Comparison of ENCODE assay signal across 1 cellular context in the genomic region with DNA sequence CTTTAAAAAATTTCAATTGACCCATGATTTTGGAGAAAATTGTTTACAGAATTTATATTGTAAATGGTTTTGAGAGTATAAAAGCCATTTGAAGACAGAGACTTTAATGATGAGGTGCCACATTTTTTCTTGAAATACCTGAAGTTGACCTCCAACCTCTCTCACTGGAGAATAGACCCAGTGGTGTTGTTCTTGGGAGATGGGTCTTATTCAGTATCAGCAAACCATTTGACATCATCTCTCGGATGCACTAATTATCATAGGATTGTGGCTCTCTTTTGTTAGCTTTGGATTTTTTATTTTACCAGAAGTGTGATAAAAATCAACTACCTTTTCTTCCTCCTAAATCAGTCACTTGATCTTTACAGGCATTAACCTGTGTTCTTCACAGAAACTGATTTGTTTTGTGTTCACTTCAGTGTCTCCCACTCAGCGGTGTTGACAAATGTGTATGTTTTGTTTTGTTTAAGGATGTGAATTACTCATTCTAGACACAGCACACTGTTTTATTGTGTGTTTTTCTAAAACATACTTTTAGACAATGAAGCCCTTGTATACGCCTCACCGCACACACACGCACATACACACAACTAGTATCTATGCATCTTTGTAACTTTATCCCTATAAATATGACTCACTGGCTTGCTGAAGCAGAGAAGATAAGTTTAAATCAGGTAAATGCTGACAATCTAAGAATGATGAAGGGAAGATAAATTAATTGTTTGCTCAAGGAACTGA.
TF ChIP-seq lines count a peak whose summit lies in the region.

No MANE protein-coding gene starts in this region.

TF ChIP-seq in HEK293, 187 proteins besides CTCF, POLR2A, EP300 and RAD21 (continued from another document):
- TF ChIP-seq, protein P1, sequence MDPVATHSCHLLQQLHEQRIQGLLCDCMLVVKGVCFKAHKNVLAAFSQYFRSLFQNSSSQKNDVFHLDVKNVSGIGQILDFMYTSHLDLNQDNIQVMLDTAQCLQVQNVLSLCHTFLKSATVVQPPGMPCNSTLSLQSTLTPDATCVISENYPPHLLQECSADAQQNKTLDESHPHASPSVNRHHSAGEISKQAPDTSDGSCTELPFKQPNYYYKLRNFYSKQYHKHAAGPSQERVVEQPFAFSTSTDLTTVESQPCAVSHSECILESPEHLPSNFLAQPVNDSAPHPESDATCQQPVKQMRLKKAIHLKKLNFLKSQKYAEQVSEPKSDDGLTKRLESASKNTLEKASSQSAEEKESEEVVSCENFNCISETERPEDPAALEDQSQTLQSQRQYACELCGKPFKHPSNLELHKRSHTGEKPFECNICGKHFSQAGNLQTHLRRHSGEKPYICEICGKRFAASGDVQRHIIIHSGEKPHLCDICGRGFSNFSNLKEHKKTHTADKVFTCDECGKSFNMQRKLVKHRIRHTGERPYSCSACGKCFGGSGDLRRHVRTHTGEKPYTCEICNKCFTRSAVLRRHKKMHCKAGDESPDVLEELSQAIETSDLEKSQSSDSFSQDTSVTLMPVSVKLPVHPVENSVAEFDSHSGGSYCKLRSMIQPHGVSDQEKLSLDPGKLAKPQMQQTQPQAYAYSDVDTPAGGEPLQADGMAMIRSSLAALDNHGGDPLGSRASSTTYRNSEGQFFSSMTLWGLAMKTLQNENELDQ (tag by site-specific recombination; IDR thresholded peaks at IDR 0.05; ENCODE audit: low read depth): no peak
- TF ChIP-seq ZNF214 (tag by site-specific recombination; IDR thresholded peaks at IDR 0.05; ENCODE audit: borderline replicate concordance) (no peak; the same call in 1 of the 2 replicates), ZNF112 (tag by site-specific recombination; IDR thresholded peaks at IDR 0.05) (no peak), ZNF768 (tag by site-specific recombination; IDR thresholded peaks at IDR 0.05) (no peak), ZNF335 (tag by site-specific recombination; conservative IDR thresholded peaks at IDR 0.05) (no peak), ZNF292 (tag by site-specific recombination; IDR thresholded peaks at IDR 0.05; ENCODE audit: borderline replicate concordance, low read depth) (no peak), ZBTB21 (tag by site-specific recombination; IDR thresholded peaks at IDR 0.05) (no peak), ZNF600 (tag by site-specific recombination; IDR thresholded peaks at IDR 0.05) (no peak), ZNF23 (tag by site-specific recombination; IDR thresholded peaks at IDR 0.05; ENCODE audit: borderline replicate concordance) (no peak), ZNF350 (tag by site-specific recombination; IDR thresholded peaks at IDR 0.05) (no peak), ZNF843 (tag by site-specific recombination; IDR thresholded peaks at IDR 0.05) (peak; percentile 92), ZNF221 (tag by site-specific recombination; IDR thresholded peaks at IDR 0.05; ENCODE audit: borderline replicate concordance) (no peak), ZNF610 (tag by site-specific recombination; IDR thresholded peaks at IDR 0.05; ENCODE audit: borderline replicate concordance) (no peak), ZBTB7A (tag by site-specific recombination; IDR thresholded peaks at IDR 0.05; ENCODE audit: low read depth) (0 out of 2 replicates have a peak, but pooled peaks have one; percentile 35), ZNF157 (tag by site-specific recombination; IDR thresholded peaks at IDR 0.05) (no peak), ZNF664 (tag by site-specific recombination; IDR thresholded peaks at IDR 0.05) (0 out of 2 replicates have a peak, but pooled peaks have one; percentile 22), ZNF37A (tag by site-specific recombination; IDR thresholded peaks at IDR 0.05) (no peak), ZNF837 (tag by site-specific recombination; IDR thresholded peaks at IDR 0.05) (no peak), BCL11A (tag by site-specific recombination; IDR thresholded peaks at IDR 0.05; ENCODE audit: low read depth) (peak; percentile 45; the same call in 1 of the 2 replicates), ZNF571 (tag by site-specific recombination; IDR thresholded peaks at IDR 0.05) (no peak), ZNF660 (tag by site-specific recombination; IDR thresholded peaks at IDR 0.05) (no peak)
- TF ChIP-seq, protein P2, sequence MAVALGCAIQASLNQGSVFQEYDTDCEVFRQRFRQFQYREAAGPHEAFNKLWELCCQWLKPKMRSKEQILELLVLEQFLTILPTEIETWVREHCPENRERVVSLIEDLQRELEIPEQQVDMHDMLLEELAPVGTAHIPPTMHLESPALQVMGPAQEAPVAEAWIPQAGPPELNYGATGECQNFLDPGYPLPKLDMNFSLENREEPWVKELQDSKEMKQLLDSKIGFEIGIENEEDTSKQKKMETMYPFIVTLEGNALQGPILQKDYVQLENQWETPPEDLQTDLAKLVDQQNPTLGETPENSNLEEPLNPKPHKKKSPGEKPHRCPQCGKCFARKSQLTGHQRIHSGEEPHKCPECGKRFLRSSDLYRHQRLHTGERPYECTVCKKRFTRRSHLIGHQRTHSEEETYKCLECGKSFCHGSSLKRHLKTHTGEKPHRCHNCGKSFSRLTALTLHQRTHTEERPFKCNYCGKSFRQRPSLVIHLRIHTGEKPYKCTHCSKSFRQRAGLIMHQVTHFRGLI (tag by site-specific recombination; IDR thresholded peaks at IDR 0.05): no peak
- TF ChIP-seq, protein P3, sequence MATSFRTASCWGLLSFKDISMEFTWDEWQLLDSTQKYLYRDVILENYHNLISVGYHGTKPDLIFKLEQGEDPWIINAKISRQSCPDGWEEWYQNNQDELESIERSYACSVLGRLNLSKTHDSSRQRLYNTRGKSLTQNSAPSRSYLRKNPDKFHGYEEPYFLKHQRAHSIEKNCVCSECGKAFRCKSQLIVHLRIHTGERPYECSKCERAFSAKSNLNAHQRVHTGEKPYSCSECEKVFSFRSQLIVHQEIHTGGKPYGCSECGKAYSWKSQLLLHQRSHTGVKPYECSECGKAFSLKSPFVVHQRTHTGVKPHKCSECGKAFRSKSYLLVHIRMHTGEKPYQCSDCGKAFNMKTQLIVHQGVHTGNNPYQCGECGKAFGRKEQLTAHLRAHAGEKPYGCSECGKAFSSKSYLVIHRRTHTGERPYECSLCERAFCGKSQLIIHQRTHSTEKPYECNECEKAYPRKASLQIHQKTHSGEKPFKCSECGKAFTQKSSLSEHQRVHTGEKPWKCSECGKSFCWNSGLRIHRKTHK (tag by site-specific recombination; IDR thresholded peaks at IDR 0.05): no peak
- TF ChIP-seq, protein P4, sequence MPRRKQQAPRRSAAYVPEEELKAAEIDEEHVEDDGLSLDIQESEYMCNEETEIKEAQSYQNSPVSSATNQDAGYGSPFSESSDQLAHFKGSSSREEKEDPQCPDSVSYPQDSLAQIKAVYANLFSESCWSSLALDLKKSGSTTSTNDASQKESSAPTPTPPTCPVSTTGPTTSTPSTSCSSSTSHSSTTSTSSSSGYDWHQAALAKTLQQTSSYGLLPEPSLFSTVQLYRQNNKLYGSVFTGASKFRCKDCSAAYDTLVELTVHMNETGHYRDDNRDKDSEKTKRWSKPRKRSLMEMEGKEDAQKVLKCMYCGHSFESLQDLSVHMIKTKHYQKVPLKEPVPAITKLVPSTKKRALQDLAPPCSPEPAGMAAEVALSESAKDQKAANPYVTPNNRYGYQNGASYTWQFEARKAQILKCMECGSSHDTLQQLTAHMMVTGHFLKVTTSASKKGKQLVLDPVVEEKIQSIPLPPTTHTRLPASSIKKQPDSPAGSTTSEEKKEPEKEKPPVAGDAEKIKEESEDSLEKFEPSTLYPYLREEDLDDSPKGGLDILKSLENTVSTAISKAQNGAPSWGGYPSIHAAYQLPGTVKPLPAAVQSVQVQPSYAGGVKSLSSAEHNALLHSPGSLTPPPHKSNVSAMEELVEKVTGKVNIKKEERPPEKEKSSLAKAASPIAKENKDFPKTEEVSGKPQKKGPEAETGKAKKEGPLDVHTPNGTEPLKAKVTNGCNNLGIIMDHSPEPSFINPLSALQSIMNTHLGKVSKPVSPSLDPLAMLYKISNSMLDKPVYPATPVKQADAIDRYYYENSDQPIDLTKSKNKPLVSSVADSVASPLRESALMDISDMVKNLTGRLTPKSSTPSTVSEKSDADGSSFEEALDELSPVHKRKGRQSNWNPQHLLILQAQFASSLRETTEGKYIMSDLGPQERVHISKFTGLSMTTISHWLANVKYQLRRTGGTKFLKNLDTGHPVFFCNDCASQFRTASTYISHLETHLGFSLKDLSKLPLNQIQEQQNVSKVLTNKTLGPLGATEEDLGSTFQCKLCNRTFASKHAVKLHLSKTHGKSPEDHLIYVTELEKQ (tag by site-specific recombination; IDR thresholded peaks at IDR 0.05; ENCODE audit: borderline replicate concordance): peak; percentile 78
- TF ChIP-seq, protein P5, sequence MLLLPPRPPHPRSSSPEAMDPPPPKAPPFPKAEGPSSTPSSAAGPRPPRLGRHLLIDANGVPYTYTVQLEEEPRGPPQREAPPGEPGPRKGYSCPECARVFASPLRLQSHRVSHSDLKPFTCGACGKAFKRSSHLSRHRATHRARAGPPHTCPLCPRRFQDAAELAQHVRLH (tag by site-specific recombination; IDR thresholded peaks at IDR 0.05): no peak
- TF ChIP-seq, protein P6, sequence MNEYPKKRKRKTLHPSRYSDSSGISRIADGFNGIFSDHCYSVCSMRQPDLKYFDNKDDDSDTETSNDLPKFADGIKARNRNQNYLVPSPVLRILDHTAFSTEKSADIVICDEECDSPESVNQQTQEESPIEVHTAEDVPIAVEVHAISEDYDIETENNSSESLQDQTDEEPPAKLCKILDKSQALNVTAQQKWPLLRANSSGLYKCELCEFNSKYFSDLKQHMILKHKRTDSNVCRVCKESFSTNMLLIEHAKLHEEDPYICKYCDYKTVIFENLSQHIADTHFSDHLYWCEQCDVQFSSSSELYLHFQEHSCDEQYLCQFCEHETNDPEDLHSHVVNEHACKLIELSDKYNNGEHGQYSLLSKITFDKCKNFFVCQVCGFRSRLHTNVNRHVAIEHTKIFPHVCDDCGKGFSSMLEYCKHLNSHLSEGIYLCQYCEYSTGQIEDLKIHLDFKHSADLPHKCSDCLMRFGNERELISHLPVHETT (tag by site-specific recombination; IDR thresholded peaks at IDR 0.05): 0 out of 2 replicates have a peak, but pooled peaks have one; percentile 51
- TF ChIP-seq, protein P7, sequence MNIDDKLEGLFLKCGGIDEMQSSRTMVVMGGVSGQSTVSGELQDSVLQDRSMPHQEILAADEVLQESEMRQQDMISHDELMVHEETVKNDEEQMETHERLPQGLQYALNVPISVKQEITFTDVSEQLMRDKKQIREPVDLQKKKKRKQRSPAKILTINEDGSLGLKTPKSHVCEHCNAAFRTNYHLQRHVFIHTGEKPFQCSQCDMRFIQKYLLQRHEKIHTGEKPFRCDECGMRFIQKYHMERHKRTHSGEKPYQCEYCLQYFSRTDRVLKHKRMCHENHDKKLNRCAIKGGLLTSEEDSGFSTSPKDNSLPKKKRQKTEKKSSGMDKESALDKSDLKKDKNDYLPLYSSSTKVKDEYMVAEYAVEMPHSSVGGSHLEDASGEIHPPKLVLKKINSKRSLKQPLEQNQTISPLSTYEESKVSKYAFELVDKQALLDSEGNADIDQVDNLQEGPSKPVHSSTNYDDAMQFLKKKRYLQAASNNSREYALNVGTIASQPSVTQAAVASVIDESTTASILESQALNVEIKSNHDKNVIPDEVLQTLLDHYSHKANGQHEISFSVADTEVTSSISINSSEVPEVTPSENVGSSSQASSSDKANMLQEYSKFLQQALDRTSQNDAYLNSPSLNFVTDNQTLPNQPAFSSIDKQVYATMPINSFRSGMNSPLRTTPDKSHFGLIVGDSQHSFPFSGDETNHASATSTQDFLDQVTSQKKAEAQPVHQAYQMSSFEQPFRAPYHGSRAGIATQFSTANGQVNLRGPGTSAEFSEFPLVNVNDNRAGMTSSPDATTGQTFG (tag by site-specific recombination; IDR thresholded peaks at IDR 0.05; ENCODE audit: borderline replicate concordance): no peak
- TF ChIP-seq, protein P8, sequence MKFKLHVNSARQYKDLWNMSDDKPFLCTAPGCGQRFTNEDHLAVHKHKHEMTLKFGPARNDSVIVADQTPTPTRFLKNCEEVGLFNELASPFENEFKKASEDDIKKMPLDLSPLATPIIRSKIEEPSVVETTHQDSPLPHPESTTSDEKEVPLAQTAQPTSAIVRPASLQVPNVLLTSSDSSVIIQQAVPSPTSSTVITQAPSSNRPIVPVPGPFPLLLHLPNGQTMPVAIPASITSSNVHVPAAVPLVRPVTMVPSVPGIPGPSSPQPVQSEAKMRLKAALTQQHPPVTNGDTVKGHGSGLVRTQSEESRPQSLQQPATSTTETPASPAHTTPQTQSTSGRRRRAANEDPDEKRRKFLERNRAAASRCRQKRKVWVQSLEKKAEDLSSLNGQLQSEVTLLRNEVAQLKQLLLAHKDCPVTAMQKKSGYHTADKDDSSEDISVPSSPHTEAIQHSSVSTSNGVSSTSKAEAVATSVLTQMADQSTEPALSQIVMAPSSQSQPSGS (tag by site-specific recombination; IDR thresholded peaks at IDR 0.05; ENCODE audit: low read depth): 0 out of 2 replicates have a peak, but pooled peaks have one; percentile 3
TF ChIP-seq in HEK293: peak in this region for 47.
